1 cellular context compared by ENCODE assay signal in the genomic region with DNA sequence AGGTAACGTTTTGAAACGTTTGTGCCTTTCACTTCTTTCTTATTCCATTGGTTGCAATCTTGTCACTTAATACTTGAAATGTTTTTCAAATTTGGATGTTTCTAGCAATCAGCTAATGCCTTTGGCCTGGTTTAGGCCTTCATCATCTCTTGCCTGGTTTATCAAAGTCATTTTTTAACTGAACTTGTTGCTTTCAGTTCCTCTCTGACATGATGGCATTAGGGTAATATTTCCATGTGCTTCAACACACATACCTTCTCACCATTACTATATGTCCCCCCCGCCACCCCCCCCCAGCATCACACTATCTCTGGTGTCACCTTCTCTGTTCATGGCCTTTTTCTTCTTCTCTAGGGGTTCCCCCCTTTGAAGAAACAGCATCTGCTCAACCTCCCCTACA.
A peak's percentile ranks its signal among the peaks of the same experiment; 100 is the strongest.
TF ChIP-seq lines count a peak whose summit lies in the region.

No MANE protein-coding gene starts in this region.

TF ChIP-seq in endothelial cell of umbilical vein, 7 proteins besides CTCF, POLR2A, EP300 and RAD21:
- TF ChIP-seq JUN (IDR thresholded peaks at IDR 0.05; ENCODE audit: borderline replicate concordance, insufficient read depth, insufficient read length, low read depth), result no peak
- no peak for TF ChIP-seq MYC (IDR thresholded peaks at IDR 0.05; ENCODE audit: low read depth, low read length)
- peak; percentile 2 for TF ChIP-seq EZH2 (IDR thresholded peaks at IDR 0.05; ENCODE audit: borderline replicate concordance, low read depth, low read length, severe bottlenecking)
